24 cellular contexts compared by ENCODE assay signal in the genomic region with DNA sequence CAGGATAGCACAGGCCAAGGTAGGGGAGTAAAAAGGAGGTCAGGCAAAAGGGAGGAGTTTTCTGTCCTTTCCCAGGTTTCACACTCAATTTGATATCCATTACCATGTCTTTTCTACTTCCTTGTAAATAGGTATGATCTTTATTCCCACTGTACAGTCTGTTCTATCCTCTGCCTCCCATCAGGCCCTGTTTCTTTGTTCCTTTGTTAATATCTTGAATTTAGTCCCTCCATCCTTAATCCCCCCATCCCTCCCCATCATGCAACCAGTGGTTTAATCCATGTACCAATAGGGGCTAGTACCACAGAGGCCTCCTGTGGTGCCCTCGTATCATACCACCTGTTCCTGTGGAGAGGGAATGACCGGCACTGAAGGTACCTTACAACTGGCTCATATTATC. TPM values are rescaled to one million over a fixed set of nuclear protein-coding genes. Genes with fewer than 3 reads are reported as not detected.
DNase-seq lines count a peak whose midpoint lies in the region; ATAC-seq and TF ChIP-seq lines count a peak whose summit lies in the region.
"Had no signal": no experiment of that assay in that cellular context is flagged by ENCODE, and none has a peak within 500 bp of the region (broad histone marks: within the 10 kb centered on the region; RNA-seq: fewer than 3 reads in every experiment).

No MANE protein-coding gene starts in this region.

- peak overlapping the region; percentile 12 for H3K27ac Mint-ChIP-seq in activated CD4-positive, alpha-beta T cell treated with anti-CD3 and anti-CD28 coated beads, Interleukin-2, amount 10 ng/mL, durations not matched to agents 24 days and 14 days
- peak overlapping the region in 2 of 3 donors; percentile 20 to 25 for H3K27ac Mint-ChIP-seq in CD4-positive, CD25-positive, alpha-beta regulatory T cell
- H3K27ac Mint-ChIP-seq in neural crest cell (ENCODE audit: unreplicated experiment), result peak overlapping the region; percentile 67
- H3K27ac Mint-ChIP-seq: stimulated activated naive CD8-positive, alpha-beta T cell treated with anti-CD3 and anti-CD28 coated beads, Interleukin-15, amount 100 ng/mL, for 72 hours had no signal

- no peaks in the 10 kb centered on the region for H3K9me3 ChIP-seq in CD4-positive, CD25-positive, alpha-beta regulatory T cell (ENCODE audit: control insufficient read depth in 2 of 2, low read length in 2 of 2)
- H3K9me3 ChIP-seq in adipocyte (ENCODE audit: control insufficient read depth, low read length), result no peaks in the 10 kb centered on the region
- H3K9me3 ChIP-seq: A549, esophagus muscularis mucosa, gastrocnemius medialis, left lung, vagina had no signal

- H3K9me3 Mint-ChIP-seq in activated CD4-positive, alpha-beta T cell treated with anti-CD3 and anti-CD28 coated beads, Interleukin-2, amount 10 ng/mL, durations not matched to agents 24 days and 14 days, result no peaks in the 10 kb centered on the region
- no peaks in the 10 kb centered on the region for H3K9me3 Mint-ChIP-seq in CD4-positive, CD25-positive, alpha-beta regulatory T cell
- no peaks in the 10 kb centered on the region for H3K9me3 Mint-ChIP-seq in neural crest cell
- H3K9me3 Mint-ChIP-seq: stimulated activated naive CD8-positive, alpha-beta T cell treated with anti-CD3 and anti-CD28 coated beads, Interleukin-15, amount 100 ng/mL, for 72 hours had no signal

- no peak overlapping the region for H3K27ac ChIP-seq in CD4-positive, CD25-positive, alpha-beta regulatory T cell (ENCODE audit: insufficient read depth, low read length, poor library complexity, severe bottlenecking)
- H3K27ac ChIP-seq: A549, coronary artery, esophagus muscularis mucosa, gastrocnemius medialis, GM23248, left lung, vagina had no signal

- no peak for ATAC-seq in CD4-positive, CD25-positive, alpha-beta regulatory T cell (ENCODE audit: low read depth in 2 of 2)
- ATAC-seq in HG03442 (IDR thresholded peaks at IDR 0.05; ENCODE audit: unreplicated experiment), result no peak
- ATAC-seq: A549; activated CD4-positive, CD25-positive, alpha-beta regulatory T cell treated with anti-CD3 and anti-CD28 coated beads, Interleukin-2, amount 50 U/mL, for 24 hours; gastrocnemius medialis; left lung; stimulated activated naive CD8-positive, alpha-beta T cell treated with anti-CD3 and anti-CD28 coated beads, Interleukin-15, amount 100 ng/mL, for 72 hours had no signal

- H3K36me3 ChIP-seq in CD4-positive, CD25-positive, alpha-beta regulatory T cell (ENCODE audit: control insufficient read depth, insufficient read depth, low read length), result peaks cover 57% of the 10 kb centered on the region
- H3K36me3 ChIP-seq in adipocyte (ENCODE audit: control insufficient read depth, insufficient read depth, low read length, severe bottlenecking), result peaks cover 61% of the 10 kb centered on the region

- H3K9ac ChIP-seq in adipocyte (ENCODE audit: low read length), result peak overlapping the region; percentile 42
- H3K9ac ChIP-seq: GM23248 had no signal

- H3K27me3 ChIP-seq in CD4-positive, CD25-positive, alpha-beta regulatory T cell (ENCODE audit: control insufficient read depth, insufficient read depth, low read length), result no peaks in the 10 kb centered on the region
- H3K27me3 ChIP-seq in adipocyte (replicated peaks; ENCODE audit: control insufficient read depth, insufficient read depth, low read length), result no peaks in the 10 kb centered on the region
- H3K27me3 ChIP-seq: esophagus muscularis mucosa, gastrocnemius medialis, left lung, vagina had no signal

- H3K4me1 Mint-ChIP-seq in activated CD4-positive, alpha-beta T cell treated with anti-CD3 and anti-CD28 coated beads, Interleukin-2, amount 10 ng/mL, durations not matched to agents 24 days and 14 days, result peaks cover 22% of the 10 kb centered on the region
- peaks cover 6 to 29% (median 16%) of the 10 kb centered on the region in 4 donors for H3K4me1 Mint-ChIP-seq in CD4-positive, CD25-positive, alpha-beta regulatory T cell
- peaks cover 22% of the 10 kb centered on the region for H3K4me1 Mint-ChIP-seq in neural crest cell

- peaks cover 44% of the 10 kb centered on the region for H3K36me3 Mint-ChIP-seq in activated CD4-positive, alpha-beta T cell treated with anti-CD3 and anti-CD28 coated beads, Interleukin-2, amount 10 ng/mL, durations not matched to agents 24 days and 14 days (ENCODE audit: low read depth)
- H3K36me3 Mint-ChIP-seq in CD4-positive, CD25-positive, alpha-beta regulatory T cell, result peaks cover 40% of the 10 kb centered on the region
- H3K36me3 Mint-ChIP-seq in neural crest cell (ENCODE audit: low read depth), result peaks cover 15% of the 10 kb centered on the region

- peaks cover 18% of the 10 kb centered on the region for H3K4me1 ChIP-seq in CD4-positive, CD25-positive, alpha-beta regulatory T cell (ENCODE audit: control insufficient read depth, insufficient read depth, low read length, poor library complexity, severe bottlenecking)
- H3K4me1 ChIP-seq in adipocyte (ENCODE audit: control insufficient read depth, insufficient read depth, low read length), result peaks cover 16% of the 10 kb centered on the region

- intact Hi-C loops in activated CD4-positive, alpha-beta T cell treated with anti-CD3 and anti-CD28 coated beads, Interleukin-2, amount 10 ng/mL, durations not matched to agents 24 days and 14 days (cut with micrococcal nuclease), result no loop called here

- no peak for DNase-seq in activated CD4-positive, alpha-beta T cell treated with anti-CD3 and anti-CD28 coated beads, Interleukin-2, amount 10 ng/mL, durations not matched to agents 24 days and 14 days
- no peak for DNase-seq in activated CD4-positive, alpha-beta T cell treated with anti-CD3 and anti-CD28 coated beads, Interleukin-2, amount 50 U/mL, for 1 hour
- DNase-seq in CD4-positive, CD25-positive, alpha-beta regulatory T cell, result no peak
- DNase-seq in adipocyte (ENCODE audit: low read depth) (no peak), neural crest cell (ENCODE audit: low read depth, low spot score) (no peak), cerebellum (ENCODE audit: low spot score) (no peak), hypothalamus (lab: John Stamatoyannopoulos, UW) (no peak)
- DNase-seq: activated gamma-delta T cell treated with Interleukin-2 at 50 U/mL for 16 hours; activated T-cell treated with anti-CD3 and anti-CD28 coated beads, Interleukin-2, amount 50 U/mL, for 1 hour; effector memory CD4-positive, alpha-beta T cell; gastrocnemius medialis; GM23248; hippocampal formation; left lung; NCI-H1092; NCI-H187 treated with DMSO at 0.1 percent for 48 hours; NCI-H526; stimulated activated naive CD8-positive, alpha-beta T cell treated with anti-CD3 and anti-CD28 coated beads, Interleukin-15, amount 100 ng/mL, for 72 hours had no signal

- TF ChIP-seq CTCF in neural crest cell (conservative IDR thresholded peaks at IDR 0.05), result no peak

- no peaks in the 10 kb centered on the region for H3K27me3 Mint-ChIP-seq in activated CD4-positive, alpha-beta T cell treated with anti-CD3 and anti-CD28 coated beads, Interleukin-2, amount 10 ng/mL, durations not matched to agents 24 days and 14 days
- no peaks in the 10 kb centered on the region for H3K27me3 Mint-ChIP-seq in CD4-positive, CD25-positive, alpha-beta regulatory T cell
- no peaks in the 10 kb centered on the region for H3K27me3 Mint-ChIP-seq in neural crest cell (ENCODE audit: low read depth)

- H3K4me3 ChIP-seq in CD4-positive, CD25-positive, alpha-beta regulatory T cell (ENCODE audit: low read depth, low read length), result no peak overlapping the region
- H3K4me3 ChIP-seq in adipocyte (ENCODE audit: low read length), result no peak overlapping the region
- H3K4me3 ChIP-seq: A549, coronary artery, esophagus muscularis mucosa, gastrocnemius medialis, GM23248, left lung, vagina had no signal

- H3K4me3 Mint-ChIP-seq in activated CD4-positive, alpha-beta T cell treated with anti-CD3 and anti-CD28 coated beads, Interleukin-2, amount 10 ng/mL, durations not matched to agents 24 days and 14 days, result no peak overlapping the region
- no peak overlapping the region for H3K4me3 Mint-ChIP-seq in CD4-positive, CD25-positive, alpha-beta regulatory T cell
- no peak overlapping the region for H3K4me3 Mint-ChIP-seq in neural crest cell
- H3K4me3 Mint-ChIP-seq: stimulated activated naive CD8-positive, alpha-beta T cell treated with anti-CD3 and anti-CD28 coated beads, Interleukin-15, amount 100 ng/mL, for 72 hours had no signal

RNA-seq across cellular contexts. Expression of gene SUOX, which starts 3.6 kb away (rescaled TPM):
- 9.3 and 10.2 TPM in 2 replicates for total RNA-seq in activated CD4-positive, alpha-beta T cell treated with anti-CD3 and anti-CD28 coated beads, Interleukin-2, amount 10 ng/mL, durations not matched to agents 24 days and 14 days
- total RNA-seq in CD4-positive, CD25-positive, alpha-beta regulatory T cell, result 6.9 TPM
- 10 to 100 TPM in 1 of 4 donors, 1 to 10 TPM in 3; 2.2 to 10.3 (median 5.9) TPM for polyA plus RNA-seq in CD4-positive, CD25-positive, alpha-beta regulatory T cell
- total RNA-seq in neural crest cell (30.4 and 33.7 TPM in 2 replicates), cerebellum (13.7 TPM)

RNA-seq across cellular contexts. Expression of gene RAB5B, which starts 19.6 kb away (rescaled TPM):
- total RNA-seq in activated CD4-positive, alpha-beta T cell treated with anti-CD3 and anti-CD28 coated beads, Interleukin-2, amount 10 ng/mL, durations not matched to agents 24 days and 14 days, result 39.0 and 40.2 TPM in 2 replicates
- total RNA-seq in CD4-positive, CD25-positive, alpha-beta regulatory T cell, result 60.8 TPM
- polyA plus RNA-seq in CD4-positive, CD25-positive, alpha-beta regulatory T cell, result 10 to 100 TPM; 66.8 to 73.4 (median 68.3) TPM
- total RNA-seq in neural crest cell (86.5 and 97.3 TPM in 2 replicates), cerebellum (46.5 TPM)

RNA-seq across cellular contexts. Expression of gene CDK2, which starts 26.8 kb away (rescaled TPM):
- total RNA-seq in activated CD4-positive, alpha-beta T cell treated with anti-CD3 and anti-CD28 coated beads, Interleukin-2, amount 10 ng/mL, durations not matched to agents 24 days and 14 days, result 108 and 110 TPM in 2 replicates
- 28.0 TPM for total RNA-seq in CD4-positive, CD25-positive, alpha-beta regulatory T cell
- polyA plus RNA-seq in CD4-positive, CD25-positive, alpha-beta regulatory T cell, result 10 to 100 TPM in 2 of 4 donors, 1 to 10 TPM in 2; 8.4 to 12.6 (median 10.0) TPM
- total RNA-seq in neural crest cell (125 TPM in 2 replicates), cerebellum (25.7 TPM)

RNA-seq across cellular contexts. Expression of gene IKZF4, which starts 27.4 kb away (rescaled TPM):
- 24.3 and 26.1 TPM in 2 replicates for total RNA-seq in activated CD4-positive, alpha-beta T cell treated with anti-CD3 and anti-CD28 coated beads, Interleukin-2, amount 10 ng/mL, durations not matched to agents 24 days and 14 days
- 22.3 TPM for total RNA-seq in CD4-positive, CD25-positive, alpha-beta regulatory T cell
- polyA plus RNA-seq in CD4-positive, CD25-positive, alpha-beta regulatory T cell, result 1 to 10 TPM; 5.8 to 8.1 (median 6.4) TPM
- 42.3 and 45.5 TPM in 2 replicates for total RNA-seq in neural crest cell
- 4.9 TPM for total RNA-seq in cerebellum

RNA-seq across cellular contexts. Expression of gene PMEL, which starts 27.6 kb away (rescaled TPM):
- not detected in 2 replicates for total RNA-seq in activated CD4-positive, alpha-beta T cell treated with anti-CD3 and anti-CD28 coated beads, Interleukin-2, amount 10 ng/mL, durations not matched to agents 24 days and 14 days
- 0.69 TPM for total RNA-seq in CD4-positive, CD25-positive, alpha-beta regulatory T cell
- under 1 TPM in 3 of 4 donors, not detected in 1; 0.52 to 0.86 (median 0.57) TPM for polyA plus RNA-seq in CD4-positive, CD25-positive, alpha-beta regulatory T cell
- total RNA-seq in neural crest cell, result 36.9 and 39.9 TPM in 2 replicates
- total RNA-seq in cerebellum, result 0.54 TPM

Comparison
In these comparisons a context has a peak if more than half of its experiments do, and no peak if none do; other contexts are left out.
1. H3K27ac Mint-ChIP-seq: peak in every context shown above with its lines; median percentile 67 in neural crest cell; 22 in CD4-positive, CD25-positive, alpha-beta regulatory T cell; 12 in activated CD4-positive, alpha-beta T cell treated with anti-CD3 and anti-CD28 coated beads, Interleukin-2, amount 10 ng/mL, durations not matched to agents 24 days and 14 days.